In genomic region chrX:586351-586750, GRCh38 we compare ENCODE assay signal across 23 cellular contexts. TPM values are rescaled to one million over a fixed set of nuclear protein-coding genes. Genes with fewer than 3 reads are reported as not detected.
"Had no signal": no experiment of that assay in that cellular context is flagged by ENCODE, and none has a peak within 500 bp of the region (broad histone marks: within the 10 kb centered on the region; RNA-seq: fewer than 3 reads in every experiment).

No MANE protein-coding gene starts in this region.

- H3K4me1 ChIP-seq: SJCRH30 had no signal

- H3K27me3 ChIP-seq: SJCRH30 had no signal

- H3K27ac ChIP-seq: RWPE1, SJCRH30 had no signal

- ATAC-seq: Panc1, SK-N-SH treated with all-trans-retinoic acid at 6 μM for 48 hours had no signal

- H3K9me3 ChIP-seq: SJCRH30 had no signal

- H3K4me3 ChIP-seq: SJCRH30 had no signal

- DNase-seq: KBM-7, NCI-H1092, NCI-H1105 treated with DMSO at 0.1 percent for 48 hours, NCI-H1417 treated with DMSO at 0.1 percent for 48 hours, NCI-H146, NCI-H1694 treated with DMSO at 0.1 percent for 48 hours, NCI-H2029, NCI-H2081 treated with DMSO at 0.1 percent for 48 hours, NCI-H2171, NCI-H226, NCI-H446, NCI-H510A, NCI-H524 treated with DMSO at 0.1 percent for 48 hours, NCI-H69, NCI-H774, SHP77, SJCRH30 had no signal

- H3K36me3 ChIP-seq: SJCRH30 had no signal

RNA-seq across cellular contexts. Expression of gene SHOX, which starts 44.2 kb away (rescaled TPM):
- total RNA-seq: HT-29, LHCN-M2, MCF 10A, SJCRH30 had no signal
